ENCODE assay signal across 16 cellular contexts in the genomic region with DNA sequence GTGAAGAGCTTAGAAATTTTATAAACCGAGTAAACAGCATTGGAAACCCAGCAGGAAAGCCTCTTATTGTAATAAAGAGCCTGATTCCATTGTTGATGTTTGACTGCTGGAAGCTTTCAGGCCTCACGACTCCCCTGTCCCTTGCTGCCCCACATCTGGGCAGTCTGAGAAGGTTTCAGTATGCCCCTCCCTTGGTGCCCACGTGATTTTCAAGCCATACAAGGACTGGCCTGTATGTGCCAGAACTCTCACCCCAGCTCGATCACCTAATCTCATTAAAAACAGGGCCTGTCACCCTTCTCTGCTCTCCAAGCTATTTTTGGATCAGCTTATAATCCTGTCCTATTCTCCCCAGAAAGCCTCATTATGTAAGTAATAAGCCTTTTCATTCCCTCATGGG. TPM values are rescaled to one million over a fixed set of nuclear protein-coding genes. Genes with fewer than 3 reads are reported as not detected.
"Had no signal": no experiment of that assay in that cellular context is flagged by ENCODE, and none has a peak within 500 bp of the region (broad histone marks: within the 10 kb centered on the region; RNA-seq: fewer than 3 reads in every experiment).

No MANE protein-coding gene starts in this region.

- ATAC-seq: left ventricle myocardium superior, pancreas, upper lobe of right lung had no signal

- H3K4me1 ChIP-seq: colonic mucosa, esophagus muscularis mucosa, pancreas, upper lobe of right lung had no signal

- H3K4me3 ChIP-seq: colonic mucosa, esophagus muscularis mucosa, pancreas, thoracic aorta, upper lobe of right lung had no signal

- H3K4me3 Mint-ChIP-seq: activated CD4-positive, alpha-beta T cell treated with anti-CD3 and anti-CD28 coated beads, Interleukin-2, amount 10 ng/mL, durations not matched to agents 24 days and 14 days; activated naive CD8-positive, alpha-beta T cell treated with anti-CD3 and anti-CD28 coated beads, Interleukin-2, amount 10 ng/mL, durations not matched to agents 7 days and 5 days; brain had no signal

- H3K27me3 ChIP-seq: colonic mucosa, pancreas, upper lobe of right lung had no signal

- H3K36me3 Mint-ChIP-seq: activated naive CD8-positive, alpha-beta T cell treated with anti-CD3 and anti-CD28 coated beads, Interleukin-2, amount 10 ng/mL, durations not matched to agents 7 days and 5 days; brain had no signal

- H3K4me1 Mint-ChIP-seq: activated CD4-positive, alpha-beta T cell treated with anti-CD3 and anti-CD28 coated beads, Interleukin-2, amount 10 ng/mL, durations not matched to agents 24 days and 14 days; activated naive CD8-positive, alpha-beta T cell treated with anti-CD3 and anti-CD28 coated beads, Interleukin-2, amount 10 ng/mL, durations not matched to agents 7 days and 5 days had no signal

- H3K36me3 ChIP-seq: colonic mucosa, esophagus muscularis mucosa, pancreas, thoracic aorta, upper lobe of right lung had no signal

- H3K9me3 ChIP-seq: colonic mucosa, esophagus muscularis mucosa, pancreas, thoracic aorta, upper lobe of right lung had no signal

- H3K27ac Mint-ChIP-seq: activated CD4-positive, alpha-beta T cell treated with anti-CD3 and anti-CD28 coated beads, Interleukin-2, amount 10 ng/mL, durations not matched to agents 24 days and 14 days; activated naive CD8-positive, alpha-beta T cell treated with anti-CD3 and anti-CD28 coated beads, Interleukin-2, amount 10 ng/mL, durations not matched to agents 7 days and 5 days had no signal

- H3K27ac ChIP-seq: colonic mucosa, esophagus muscularis mucosa, pancreas, thoracic aorta, upper lobe of right lung had no signal

- DNase-seq: activated CD4-positive, alpha-beta T cell treated with anti-CD3 and anti-CD28 coated beads, Interleukin-2, amount 10 ng/mL, durations not matched to agents 24 days and 14 days; activated CD4-positive, CD25-positive, alpha-beta regulatory T cell; activated naive CD4-positive, alpha-beta T cell; activated naive CD8-positive, alpha-beta T cell treated with anti-CD3 and anti-CD28 coated beads, Interleukin-2, amount 10 ng/mL, durations not matched to agents 7 days and 5 days; central memory CD4-positive, alpha-beta T cell; colonic mucosa; kidney; left ventricle myocardium superior; pancreas; stimulated activated CD4-positive, alpha-beta T cell treated with anti-CD3 and anti-CD28 coated beads, Interleukin-2, amount 100 ng/mL, for 24 hours; upper lobe of right lung had no signal

RNA-seq across cellular contexts. Expression of gene IAPP, which starts 57.3 kb away (rescaled TPM):
- total RNA-seq: activated CD4-positive, alpha-beta T cell treated with anti-CD3 and anti-CD28 coated beads, Interleukin-2, amount 10 ng/mL, durations not matched to agents 24 days and 14 days; activated naive CD8-positive, alpha-beta T cell treated with anti-CD3 and anti-CD28 coated beads, Interleukin-2, amount 10 ng/mL, durations not matched to agents 7 days and 5 days; colonic mucosa; esophagus muscularis mucosa; kidney; left ventricle myocardium superior; mesenteric fat pad; thoracic aorta; upper lobe of right lung had no signal
- polyA plus RNA-seq: neural cell had no signal
